In genomic region chr1:225415967-225416745, GRCh38 we compare ENCODE assay signal across 20 cellular contexts.
"Had no signal": no experiment of that assay in that cellular context is flagged by ENCODE, and none has a peak within 500 bp of the region (broad histone marks: within the 10 kb centered on the region; RNA-seq: fewer than 3 reads in every experiment).

No MANE protein-coding gene starts in this region.

- H3K9me3 Mint-ChIP-seq: immature natural killer cell; naive thymus-derived CD4-positive, alpha-beta T cell; nephron progenitor cell had no signal

- H3K27ac ChIP-seq: esophagus squamous epithelium, foreskin keratinocyte, psoas muscle, stomach, thoracic aorta, transverse colon had no signal

- H3K27ac Mint-ChIP-seq: nephron progenitor cell; stimulated activated naive B cell treated with anti-CD40 and anti-IgM and Interleukin-4, amounts not matched to agents 10 μg/mL and 1 μg/mL and 100 μg/mL, for 72 hours had no signal

- H3K9me3 ChIP-seq: esophagus squamous epithelium, left lung, psoas muscle, spleen, stomach, thoracic aorta, transverse colon had no signal

- ATAC-seq: foreskin keratinocyte; left lung; naive thymus-derived CD4-positive, alpha-beta T cell; psoas muscle; sciatic nerve; stimulated activated naive B cell treated with anti-CD40 and anti-IgM and Interleukin-4, amounts not matched to agents 10 μg/mL and 1 μg/mL and 100 μg/mL, for 72 hours had no signal

- H3K27me3 ChIP-seq: esophagus squamous epithelium, foreskin keratinocyte, left lung, spleen, stomach, transverse colon had no signal

- H3K4me1 ChIP-seq: esophagus squamous epithelium, foreskin keratinocyte, psoas muscle had no signal

- DNase-seq: dermis blood vessel endothelial cell; esophagus squamous epithelium; foreskin keratinocyte; immature natural killer cell; left lung; naive thymus-derived CD4-positive, alpha-beta T cell; nephron progenitor cell; psoas muscle; retina; spleen; stimulated activated CD4-positive, alpha-beta T cell treated with anti-CD3 and anti-CD28 coated beads, Interleukin-15, amount 100 ng/mL, for 24 hours; stimulated activated CD4-positive, alpha-beta T cell treated with anti-CD3 and anti-CD28 coated beads, Interleukin-1b, Interleukin-23, amount 100 ng/mL, for 48 hours; stimulated activated CD4-positive, alpha-beta T cell treated with anti-CD3 and anti-CD28 coated beads, Interleukin-4, amount 100 ng/mL, for 24 hours; stimulated activated naive B cell treated with anti-CD40 and anti-IgM and Interleukin-4, amounts not matched to agents 10 μg/mL and 1 μg/mL and 100 μg/mL, for 72 hours; stomach; substantia nigra; transverse colon had no signal

- H3K27me3 Mint-ChIP-seq: naive thymus-derived CD4-positive, alpha-beta T cell; stimulated activated naive B cell treated with anti-CD40 and anti-IgM and Interleukin-4, amounts not matched to agents 10 μg/mL and 1 μg/mL and 100 μg/mL, for 72 hours had no signal

- H3K4me3 ChIP-seq: esophagus squamous epithelium, left lung, lung, psoas muscle, spleen, stomach, thoracic aorta, transverse colon had no signal

- H3K4me3 Mint-ChIP-seq: immature natural killer cell; naive thymus-derived CD4-positive, alpha-beta T cell; nephron progenitor cell; stimulated activated naive B cell treated with anti-CD40 and anti-IgM and Interleukin-4, amounts not matched to agents 10 μg/mL and 1 μg/mL and 100 μg/mL, for 72 hours had no signal
